ENCODE assay signal across 8 cellular contexts in genomic region chr9:133726401-133727276, GRCh38. TPM values are rescaled to one million over a fixed set of nuclear protein-coding genes. Genes with fewer than 3 reads are reported as not detected.
DNase-seq lines count a peak whose midpoint lies in the region; ATAC-seq, FAIRE-seq and TF ChIP-seq lines count a peak whose summit lies in the region.

No MANE protein-coding gene starts in this region.

- H3K4me1 ChIP-seq in astrocyte (ENCODE audit: insufficient read depth, low read length): no peaks in the 10 kb centered on the region

- peaks cover 16% of the 10 kb centered on the region for H3K27me3 ChIP-seq in astrocyte (ENCODE audit: insufficient read depth, low read length)

- H3K9me3 ChIP-seq in astrocyte (ENCODE audit: insufficient read depth, low read depth, low read length): no peaks in the 10 kb centered on the region

- H3K27ac Mint-ChIP-seq in astrocyte (ENCODE audit: unreplicated experiment): no peak overlapping the region
- H3K27ac Mint-ChIP-seq in activated T-helper 2 cell treated with anti-CD3 and anti-CD28 coated beads, Interferon-gamma antibody, Interleukin-2, Interleukin-4, amounts not matched to agents 10 μg/mL and 5 μg/mL and 100 μg/mL, durations not matched to agents 14 hours and 24 hours and 36 hours: no peak overlapping the region

- no peak overlapping the region for H3K4me3 ChIP-seq in astrocyte (ENCODE audit: insufficient read depth, low read depth, low read length)

- H3K4me2 ChIP-seq in astrocyte (ENCODE audit: low read length): no peak overlapping the region

- H3K79me2 ChIP-seq in astrocyte (ENCODE audit: insufficient read depth, low read length): no peaks in the 10 kb centered on the region

- no peaks in the 10 kb centered on the region for H3K4me1 Mint-ChIP-seq in astrocyte (ENCODE audit: low read depth, unreplicated experiment)
- peaks cover 7% of the 10 kb centered on the region for H3K4me1 Mint-ChIP-seq in activated T-helper 2 cell treated with anti-CD3 and anti-CD28 coated beads, Interferon-gamma antibody, Interleukin-2, Interleukin-4, amounts not matched to agents 10 μg/mL and 5 μg/mL and 100 μg/mL, durations not matched to agents 14 hours and 24 hours and 36 hours (ENCODE audit: low read depth)

- peaks cover 4% of the 10 kb centered on the region for H4K20me1 ChIP-seq in astrocyte (ENCODE audit: insufficient read depth, low read length)

- H3K9me3 Mint-ChIP-seq in astrocyte (ENCODE audit: unreplicated experiment): peaks cover 6% of the 10 kb centered on the region
- H3K9me3 Mint-ChIP-seq in activated T-helper 2 cell treated with anti-CD3 and anti-CD28 coated beads, Interferon-gamma antibody, Interleukin-2, Interleukin-4, amounts not matched to agents 10 μg/mL and 5 μg/mL and 100 μg/mL, durations not matched to agents 14 hours and 24 hours and 36 hours: no peaks in the 10 kb centered on the region

- no peak overlapping the region for H2AFZ ChIP-seq in astrocyte (ENCODE audit: low read depth, low read length)

- no peaks in the 10 kb centered on the region for H3K36me3 Mint-ChIP-seq in astrocyte (ENCODE audit: low read depth, unreplicated experiment)
- H3K36me3 Mint-ChIP-seq in activated T-helper 2 cell treated with anti-CD3 and anti-CD28 coated beads, Interferon-gamma antibody, Interleukin-2, Interleukin-4, amounts not matched to agents 10 μg/mL and 5 μg/mL and 100 μg/mL, durations not matched to agents 14 hours and 24 hours and 36 hours (ENCODE audit: low read depth): no peaks in the 10 kb centered on the region

- H3K27ac ChIP-seq in astrocyte (ENCODE audit: low read depth, low read length): no peak overlapping the region

- TF ChIP-seq CTCF in astrocyte (IDR thresholded peaks at IDR 0.05; ENCODE audit: insufficient read depth, low read depth, low read length): peak; percentile 47

- H3K36me3 ChIP-seq in astrocyte (ENCODE audit: insufficient read depth, low read length): no peaks in the 10 kb centered on the region

- intact Hi-C loops in activated T-helper 2 cell treated with anti-CD3 and anti-CD28 coated beads, Interferon-gamma antibody, Interleukin-2, Interleukin-4, amounts not matched to agents 10 μg/mL and 5 μg/mL and 100 μg/mL, durations not matched to agents 14 hours and 24 hours and 36 hours (cut with micrococcal nuclease): loop anchor here (5.0 kb wide), 1 partner anchor 194 kb away; the partner anchor contains the start of gene ADAMTSL2

- H3K9ac ChIP-seq in astrocyte (ENCODE audit: low read length): no peak overlapping the region

- peaks cover 40% of the 10 kb centered on the region for H3K27me3 Mint-ChIP-seq in astrocyte (ENCODE audit: low read depth, unreplicated experiment)
- peaks cover 7% of the 10 kb centered on the region for H3K27me3 Mint-ChIP-seq in activated T-helper 2 cell treated with anti-CD3 and anti-CD28 coated beads, Interferon-gamma antibody, Interleukin-2, Interleukin-4, amounts not matched to agents 10 μg/mL and 5 μg/mL and 100 μg/mL, durations not matched to agents 14 hours and 24 hours and 36 hours (ENCODE audit: low read depth)

- no peak overlapping the region for H3K4me3 Mint-ChIP-seq in astrocyte (ENCODE audit: unreplicated experiment)
- H3K4me3 Mint-ChIP-seq in activated T-helper 2 cell treated with anti-CD3 and anti-CD28 coated beads, Interferon-gamma antibody, Interleukin-2, Interleukin-4, amounts not matched to agents 10 μg/mL and 5 μg/mL and 100 μg/mL, durations not matched to agents 14 hours and 24 hours and 36 hours (ENCODE audit: low read depth): no peak overlapping the region

- DNase-seq in DMS53 (lab: John Stamatoyannopoulos, UW): peak; percentile 87
- DNase-seq in MV-4-11 (lab: John Stamatoyannopoulos, UW): peak; percentile 21
- DNase-seq in T follicular helper cell (ENCODE audit: low read depth): peak; percentile 57
- peak; percentile 13 for DNase-seq in astrocyte (ENCODE audit: low read depth)
- DNase-seq in iPS-NIHi7 (ENCODE audit: extremely low spot score): peak; percentile 79
- DNase-seq in stimulated activated CD4-positive, alpha-beta T cell treated with anti-CD3 and anti-CD28 coated beads, Interleukin-2, amount 100 ng/mL, for 4 hours (ENCODE audit: low read depth): peak; percentile 49
- DNase-seq in activated T-helper 2 cell treated with anti-CD3 and anti-CD28 coated beads, Interferon-gamma antibody, Interleukin-2, Interleukin-4, amounts not matched to agents 10 μg/mL and 5 μg/mL and 100 μg/mL, durations not matched to agents 14 hours and 24 hours and 36 hours (ENCODE audit: low spot score): no peak

- FAIRE-seq in astrocyte (lab: Jason Lieb, UNC): no peak

- ATAC-seq in GM21723 (IDR thresholded peaks at IDR 0.05; ENCODE audit: unreplicated experiment): no peak

RNA-seq across cellular contexts. Expression of gene SARDH, which starts 11.5 kb away (rescaled TPM):
- total RNA-seq in astrocyte: 2.8 and 3.7 TPM in 2 replicates
- 1.1 and 1.6 TPM in 2 replicates for total RNA-seq in activated T-helper 2 cell treated with anti-CD3 and anti-CD28 coated beads, Interferon-gamma antibody, Interleukin-2, Interleukin-4, amounts not matched to agents 10 μg/mL and 5 μg/mL and 100 μg/mL, durations not matched to agents 14 hours and 24 hours and 36 hours
